ENCODE assay signal across 10 cellular contexts in genomic region chr14:30624132-30624423, GRCh38. TPM values are rescaled to one million over a fixed set of nuclear protein-coding genes. Genes with fewer than 3 reads are reported as not detected.
A peak's percentile ranks its signal among the peaks of the same experiment; 100 is the strongest.
DNase-seq lines count a peak whose midpoint lies in the region; ATAC-seq and TF ChIP-seq lines count a peak whose summit lies in the region.
"Had no signal": no experiment of that assay in that cellular context is flagged by ENCODE, and none has a peak within 500 bp of the region (broad histone marks: within the 10 kb centered on the region; RNA-seq: fewer than 3 reads in every experiment).

No MANE protein-coding gene starts in this region.

- CTCF ChIA-PET in activated naive CD4-positive, alpha-beta T cell treated with anti-CD3 and anti-CD28 coated beads for 36 hours (lab: Charles Lee), result no interaction called here
- CTCF ChIA-PET in PC-9 (lab: Charles Lee), result no interaction called here

- POLR2A ChIA-PET in PC-9 (lab: Charles Lee; ENCODE audit: unreplicated experiment), result no interaction called here

- peak overlapping the region; percentile 29 for H3K4me3 Mint-ChIP-seq in activated naive CD4-positive, alpha-beta T cell treated with anti-CD3 and anti-CD28 coated beads for 36 hours
- H3K4me3 Mint-ChIP-seq in stimulated activated memory B cell treated with anti-CD40 and anti-IgM and Interleukin-4, amounts not matched to agents 10 μg/mL and 1 μg/mL and 100 μg/mL, for 72 hours, result peak overlapping the region; percentile 1

- no peak overlapping the region for H2AFZ ChIP-seq in PC-9

- no TSS peak for BruUV-seq in PC-9 (replicated peaks; lab: Mats Ljungman, UMichigan)

- TF ChIP-seq POLR2A in transverse colon (IDR thresholded peaks at IDR 0.05), result no peak

- peak overlapping the region; percentile 93; the same call in 1 of the 2 replicates for H3K4me2 ChIP-seq in PC-9

- H3K9me2 ChIP-seq in PC-9 (ENCODE audit: insufficient read depth), result no peaks in the 10 kb centered on the region

- in situ Hi-C loops in transverse colon (cut with MboI; ENCODE audit: low pct_ligation_motif_present in 1 of 4, low pct_unique_long_range_greater_than_20kb in 1 of 4, low sequenced_read_pairs in 3 of 4), result no loop called here

- peaks cover 44% of the 10 kb centered on the region for H3K4me1 Mint-ChIP-seq in activated naive CD4-positive, alpha-beta T cell treated with anti-CD3 and anti-CD28 coated beads for 36 hours (ENCODE audit: low read depth)
- peaks cover 40% of the 10 kb centered on the region for H3K4me1 Mint-ChIP-seq in stimulated activated memory B cell treated with anti-CD40 and anti-IgM and Interleukin-4, amounts not matched to agents 10 μg/mL and 1 μg/mL and 100 μg/mL, for 72 hours

- H3K36me3 ChIP-seq in PC-9 (ENCODE audit: low read depth) (peaks cover 6% of the 10 kb centered on the region), transverse colon (no peaks in the 10 kb centered on the region)

- H3K27ac ChIP-seq in PC-9 (no peak overlapping the region), transverse colon (no peak overlapping the region)
- H3K27ac ChIP-seq: testis had no signal

- peaks cover 17% of the 10 kb centered on the region for H3K4me1 ChIP-seq in PC-9 (replicated peaks; ENCODE audit: insufficient read depth)
- peaks cover 5 to 44% (median 25%) of the 10 kb centered on the region in 4 donors for H3K4me1 ChIP-seq in transverse colon

- H3K27me3 ChIP-seq in PC-9 (ENCODE audit: insufficient read depth, low read depth) (no peaks in the 10 kb centered on the region), transverse colon (no peaks in the 10 kb centered on the region)
- H3K27me3 ChIP-seq: testis had no signal

- H3K27ac Mint-ChIP-seq in activated naive CD4-positive, alpha-beta T cell treated with anti-CD3 and anti-CD28 coated beads for 36 hours, result no peak overlapping the region
- no peak overlapping the region for H3K27ac Mint-ChIP-seq in stimulated activated memory B cell treated with anti-CD40 and anti-IgM and Interleukin-4, amounts not matched to agents 10 μg/mL and 1 μg/mL and 100 μg/mL, for 72 hours

- no peaks in the 10 kb centered on the region for H4K20me1 ChIP-seq in PC-9 (ENCODE audit: insufficient read depth)

- H3K79me2 ChIP-seq in PC-9 (ENCODE audit: low read depth), result peaks cover 58% of the 10 kb centered on the region

- no peak for TF ChIP-seq EP300 in transverse colon (IDR thresholded peaks at IDR 0.05; ENCODE audit: low read depth)

- H3K27me3 Mint-ChIP-seq in activated naive CD4-positive, alpha-beta T cell treated with anti-CD3 and anti-CD28 coated beads for 36 hours (ENCODE audit: low read depth), result no peaks in the 10 kb centered on the region
- no peaks in the 10 kb centered on the region for H3K27me3 Mint-ChIP-seq in stimulated activated memory B cell treated with anti-CD40 and anti-IgM and Interleukin-4, amounts not matched to agents 10 μg/mL and 1 μg/mL and 100 μg/mL, for 72 hours

- H3K4me3 ChIP-seq in PC-9 (no peak overlapping the region), fibroblast of villous mesenchyme (ENCODE audit: low read depth, low read length) (peak overlapping the region; percentile 97), transverse colon (no peak overlapping the region)
- H3K4me3 ChIP-seq: testis had no signal

- whole genome bisulfite sequencing in transverse colon (ENCODE audit: low coverage in 1 of 2), 2 donors, result 98 to 100% methylated on average over 5 of the region's 5 CpGs

- ATAC-seq in stimulated activated memory B cell treated with anti-CD40 and anti-IgM and Interleukin-4, amounts not matched to agents 10 μg/mL and 1 μg/mL and 100 μg/mL, for 72 hours, result no peak
- ATAC-seq in HG03342 (IDR thresholded peaks at IDR 0.05; ENCODE audit: unreplicated experiment), result no peak

- no peak for TF ChIP-seq CTCF in PC-9 (conservative IDR thresholded peaks at IDR 0.05)
- no peak for TF ChIP-seq CTCF in fibroblast of villous mesenchyme (IDR thresholded peaks at IDR 0.05; ENCODE audit: insufficient read depth, low read depth, low read length)
- no peak for TF ChIP-seq CTCF in transverse colon (IDR thresholded peaks at IDR 0.05)

- DNase-seq in activated naive CD4-positive, alpha-beta T cell treated with anti-CD3 and anti-CD28 coated beads for 36 hours, result no peak
- no peak for DNase-seq in activated naive CD4-positive, alpha-beta T cell treated with Interleukin-2 at 50 U/mL for 16 hours
- no peak for DNase-seq in PC-9
- no peak for DNase-seq in fibroblast of villous mesenchyme (ENCODE audit: low read depth)
- DNase-seq in transverse colon, result no peak
- DNase-seq in SK-N-DZ (ENCODE audit: low spot score), result no peak
- DNase-seq: NCI-H1417, testis had no signal

- intact Hi-C loops in activated naive CD4-positive, alpha-beta T cell treated with anti-CD3 and anti-CD28 coated beads for 36 hours (cut with micrococcal nuclease), result loop anchor here (5.0 to 10.0 kb wide), 2 partner anchors 938 to 1451 kb away; partner anchors contain the start of genes ARHGAP5 and NUBPL
- intact Hi-C loops in PC-9 (cut with micrococcal nuclease; ENCODE audit: unreplicated experiment), result no loop called here
- intact Hi-C loops in transverse colon (cut with DNase I; ENCODE audit: low total_unique reads), result no loop called here

- H3K9me3 Mint-ChIP-seq in activated naive CD4-positive, alpha-beta T cell treated with anti-CD3 and anti-CD28 coated beads for 36 hours, result no peaks in the 10 kb centered on the region
- no peaks in the 10 kb centered on the region for H3K9me3 Mint-ChIP-seq in stimulated activated memory B cell treated with anti-CD40 and anti-IgM and Interleukin-4, amounts not matched to agents 10 μg/mL and 1 μg/mL and 100 μg/mL, for 72 hours

- H3K36me3 Mint-ChIP-seq in activated naive CD4-positive, alpha-beta T cell treated with anti-CD3 and anti-CD28 coated beads for 36 hours (ENCODE audit: low read depth), result peaks cover 10% of the 10 kb centered on the region
- peaks cover 19% of the 10 kb centered on the region for H3K36me3 Mint-ChIP-seq in stimulated activated memory B cell treated with anti-CD40 and anti-IgM and Interleukin-4, amounts not matched to agents 10 μg/mL and 1 μg/mL and 100 μg/mL, for 72 hours

- H3F3A ChIP-seq in PC-9 (ENCODE audit: insufficient read depth, low read depth), result peaks cover 13% of the 10 kb centered on the region

- H3K9me3 ChIP-seq in PC-9 (ENCODE audit: insufficient read depth, low read depth) (no peaks in the 10 kb centered on the region), transverse colon (no peaks in the 10 kb centered on the region)
- H3K9me3 ChIP-seq: testis had no signal

RNA-seq across cellular contexts. Expression of gene SCFD1, which starts 2.0 kb away (rescaled TPM):
- total RNA-seq in activated naive CD4-positive, alpha-beta T cell treated with anti-CD3 and anti-CD28 coated beads for 36 hours, result 10 to 100 TPM; 46.1 to 55.2 TPM
- total RNA-seq in PC-9 (2021) (38.1 and 43.2 TPM in 2 replicates), fibroblast of villous mesenchyme (149 and 203 TPM in 2 replicates), transverse colon (100 to 1,000 TPM in 2 of 4 donors, 10 to 100 TPM in 2; 43.4 to 128 (median 84.3) TPM)
- 57.8 and 65.1 TPM in 2 replicates for polyA plus RNA-seq in SK-N-DZ (2014; cell fraction: cytosol; rRNA removed)
- polyA plus RNA-seq in SK-N-DZ (2014; cell fraction: nucleus; rRNA removed), result 68.8 and 69.3 TPM in 2 replicates
